ENCODE assay signal across 1 cellular context in the genomic region with DNA sequence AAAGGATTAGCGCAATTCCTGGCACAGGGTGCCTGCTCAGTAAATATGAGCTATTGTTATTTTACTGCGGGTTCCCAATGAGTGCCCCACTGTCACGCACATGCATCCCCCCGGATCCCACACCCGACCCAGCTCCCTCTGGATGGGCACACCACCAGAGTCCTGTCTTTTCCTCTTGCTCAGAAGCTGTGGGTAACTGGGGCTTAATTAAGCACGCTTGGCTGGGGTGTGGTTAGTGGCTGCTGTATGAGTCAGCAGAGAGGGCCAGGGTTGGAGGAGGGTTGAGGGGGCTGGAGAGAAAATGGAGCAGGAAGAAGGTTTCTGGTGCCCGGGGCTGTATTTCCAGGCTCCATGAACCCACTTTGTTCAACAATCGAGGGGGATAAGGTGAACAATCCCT.
TF ChIP-seq lines count a peak whose summit lies in the region.

No MANE protein-coding gene starts in this region.

TF ChIP-seq in GM12878, 131 proteins besides CTCF, POLR2A, EP300 and RAD21 (continued from another document):
- TF ChIP-seq, protein P1, sequence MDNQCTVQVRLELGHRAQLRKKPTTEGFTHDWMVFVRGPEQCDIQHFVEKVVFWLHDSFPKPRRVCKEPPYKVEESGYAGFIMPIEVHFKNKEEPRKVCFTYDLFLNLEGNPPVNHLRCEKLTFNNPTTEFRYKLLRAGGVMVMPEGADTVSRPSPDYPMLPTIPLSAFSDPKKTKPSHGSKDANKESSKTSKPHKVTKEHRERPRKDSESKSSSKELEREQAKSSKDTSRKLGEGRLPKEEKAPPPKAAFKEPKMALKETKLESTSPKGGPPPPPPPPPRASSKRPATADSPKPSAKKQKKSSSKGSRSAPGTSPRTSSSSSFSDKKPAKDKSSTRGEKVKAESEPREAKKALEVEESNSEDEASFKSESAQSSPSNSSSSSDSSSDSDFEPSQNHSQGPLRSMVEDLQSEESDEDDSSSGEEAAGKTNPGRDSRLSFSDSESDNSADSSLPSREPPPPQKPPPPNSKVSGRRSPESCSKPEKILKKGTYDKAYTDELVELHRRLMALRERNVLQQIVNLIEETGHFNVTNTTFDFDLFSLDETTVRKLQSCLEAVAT (IDR thresholded peaks at IDR 0.05), result no peak
- peak; percentile 56 to 75; a peak in 3 of 4 replicates for TF ChIP-seq BHLHE40 (IDR thresholded peaks at IDR 0.05; ENCODE audit: borderline replicate concordance in 1 of 2, low read depth in 2 of 2, low read length in 1 of 2)
- TF ChIP-seq RELA (IDR thresholded peaks at IDR 0.05; ENCODE audit: borderline replicate concordance, partially characterized antibody), result no peak
- TF ChIP-seq, protein P2, sequence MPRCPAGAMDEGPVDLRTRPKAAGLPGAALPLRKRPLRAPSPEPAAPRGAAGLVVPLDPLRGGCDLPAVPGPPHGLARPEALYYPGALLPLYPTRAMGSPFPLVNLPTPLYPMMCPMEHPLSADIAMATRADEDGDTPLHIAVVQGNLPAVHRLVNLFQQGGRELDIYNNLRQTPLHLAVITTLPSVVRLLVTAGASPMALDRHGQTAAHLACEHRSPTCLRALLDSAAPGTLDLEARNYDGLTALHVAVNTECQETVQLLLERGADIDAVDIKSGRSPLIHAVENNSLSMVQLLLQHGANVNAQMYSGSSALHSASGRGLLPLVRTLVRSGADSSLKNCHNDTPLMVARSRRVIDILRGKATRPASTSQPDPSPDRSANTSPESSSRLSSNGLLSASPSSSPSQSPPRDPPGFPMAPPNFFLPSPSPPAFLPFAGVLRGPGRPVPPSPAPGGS (IDR thresholded peaks at IDR 0.05; ENCODE audit: borderline replicate concordance, insufficient read depth, low read depth, low read length, poor library complexity, severe bottlenecking), result peak; percentile 74
- no peak for TF ChIP-seq HCFC1 (IDR thresholded peaks at IDR 0.05; ENCODE audit: low read length)
- no peak for TF ChIP-seq SREBF1 (IDR thresholded peaks at IDR 0.05; ENCODE audit: low read length)
- no peak for TF ChIP-seq BRCA1 (IDR thresholded peaks at IDR 0.05; ENCODE audit: low read depth, low read length)
- no peak for TF ChIP-seq RCOR1 (conservative IDR thresholded peaks at IDR 0.05; ENCODE audit: low read depth, low read length)
- TF ChIP-seq PML (IDR thresholded peaks at IDR 0.05; ENCODE audit: low read length), result no peak
- peak; percentile 32; the same call in 1 of the 3 replicates for TF ChIP-seq POU2F2 (IDR thresholded peaks at IDR 0.05; ENCODE audit: borderline replicate concordance, low read depth, low read length)
- no peak for TF ChIP-seq SRF (IDR thresholded peaks at IDR 0.05; ENCODE audit: low read depth in 2 of 2, low read length in 2 of 2)
- TF ChIP-seq TCF3 (IDR thresholded peaks at IDR 0.05; ENCODE audit: borderline replicate concordance, insufficient read depth, low read depth, low read length), result no peak
- TF ChIP-seq RBBP5 (conservative IDR thresholded peaks at IDR 0.05), result no peak
- no peak for TF ChIP-seq TCF7 (IDR thresholded peaks at IDR 0.05; ENCODE audit: borderline replicate concordance)
- TF ChIP-seq DPF2 (IDR thresholded peaks at IDR 0.05), result peak; percentile 44; the same call in 1 of the 2 replicates
- TF ChIP-seq TARDBP (IDR thresholded peaks at IDR 0.05; ENCODE audit: borderline replicate concordance), result no peak
- 0 out of 2 replicates have a peak, but pooled peaks have one; percentile 29 for TF ChIP-seq NFIC (IDR thresholded peaks at IDR 0.05; ENCODE audit: low read depth, low read length)
- TF ChIP-seq BACH1 (IDR thresholded peaks at IDR 0.05; ENCODE audit: borderline replicate concordance), result no peak
- TF ChIP-seq ASH2L (IDR thresholded peaks at IDR 0.05; ENCODE audit: borderline replicate concordance, low read depth), result no peak
- TF ChIP-seq KDM1A (IDR thresholded peaks at IDR 0.05; ENCODE audit: borderline replicate concordance), result no peak
- TF ChIP-seq EED (IDR thresholded peaks at IDR 0.05; ENCODE audit: low read depth), result peak; percentile 49; the same call in 1 of the 2 replicates
- TF ChIP-seq ATF7 (IDR thresholded peaks at IDR 0.05; ENCODE audit: low read depth), result no peak
- 0 out of 2 replicates have a peak, but pooled peaks have one; percentile 30 for TF ChIP-seq JUNB (IDR thresholded peaks at IDR 0.05)
- TF ChIP-seq EZH2 (IDR thresholded peaks at IDR 0.05; ENCODE audit: borderline replicate concordance, control insufficient read depth, low read depth, low read length), result no peak
- no peak for TF ChIP-seq HDGF (IDR thresholded peaks at IDR 0.05)
